23 cellular contexts compared by ENCODE assay signal in the genomic region with DNA sequence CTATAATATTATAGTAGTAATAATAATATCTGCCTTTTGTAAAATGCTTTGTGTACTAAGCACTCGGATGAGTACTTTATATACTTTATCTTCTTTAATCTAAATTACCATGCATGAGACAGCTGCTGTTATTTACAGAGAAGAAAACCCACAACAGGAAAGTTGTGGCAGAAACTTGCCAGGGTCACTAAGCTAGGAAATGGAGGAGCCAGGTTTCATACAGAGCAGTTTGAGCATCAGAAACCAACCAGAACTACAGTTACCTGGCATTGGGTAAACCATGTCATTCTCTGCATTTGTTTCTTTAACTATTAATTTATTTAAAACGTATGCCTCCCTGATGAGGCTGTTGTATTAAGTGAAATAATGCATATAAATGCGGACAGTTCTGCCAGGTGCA.
"Had no signal": no experiment of that assay in that cellular context is flagged by ENCODE, and none has a peak within 500 bp of the region (broad histone marks: within the 10 kb centered on the region; RNA-seq: fewer than 3 reads in every experiment).

No MANE protein-coding gene starts in this region.

- H3K27me3 ChIP-seq: colonic mucosa, dorsolateral prefrontal cortex, esophagus muscularis mucosa, esophagus squamous epithelium, foreskin keratinocyte, gastrocnemius medialis, gastroesophageal sphincter, heart left ventricle, heart right ventricle had no signal

- H3K4me3 ChIP-seq: colonic mucosa, coronary artery, dorsolateral prefrontal cortex, esophagus muscularis mucosa, esophagus squamous epithelium, gastrocnemius medialis, gastroesophageal sphincter, heart left ventricle, heart right ventricle had no signal

- DNase-seq: colonic mucosa; cortex of kidney; dermis blood vessel endothelial cell; dorsolateral prefrontal cortex; effector CD4-positive, alpha-beta T cell; effector CD8-positive, alpha-beta T cell; effector memory CD4-positive, alpha-beta T cell; effector memory CD8-positive, alpha-beta T cell; endodermal cell; erythroblast; esophagus squamous epithelium; foreskin keratinocyte; foreskin melanocyte; gastrocnemius medialis; glutamatergic neuron; head of caudate nucleus; heart left ventricle; heart right ventricle had no signal

- ATAC-seq: effector memory CD8-positive, alpha-beta T cell; esophagus mucosa; foreskin keratinocyte; gastrocnemius medialis; gastroesophageal sphincter; heart left ventricle; heart right ventricle had no signal

- H3K9me3 ChIP-seq: colonic mucosa, esophagus muscularis mucosa, esophagus squamous epithelium, gastrocnemius medialis, gastroesophageal sphincter, heart left ventricle, heart right ventricle had no signal

- H3K36me3 ChIP-seq: colonic mucosa, esophagus muscularis mucosa, esophagus squamous epithelium, gastrocnemius medialis, gastroesophageal sphincter, heart left ventricle, heart right ventricle had no signal

- H3K27ac ChIP-seq: colonic mucosa, coronary artery, dorsolateral prefrontal cortex, epithelial cell of prostate, esophagus muscularis mucosa, esophagus squamous epithelium, foreskin keratinocyte, gastrocnemius medialis, gastroesophageal sphincter, heart left ventricle, heart right ventricle had no signal

- H3K4me1 ChIP-seq: colonic mucosa, esophagus muscularis mucosa, esophagus squamous epithelium, foreskin keratinocyte, gastroesophageal sphincter had no signal
